Comparison of ENCODE assay signal across 30 cellular contexts in the genomic region with DNA sequence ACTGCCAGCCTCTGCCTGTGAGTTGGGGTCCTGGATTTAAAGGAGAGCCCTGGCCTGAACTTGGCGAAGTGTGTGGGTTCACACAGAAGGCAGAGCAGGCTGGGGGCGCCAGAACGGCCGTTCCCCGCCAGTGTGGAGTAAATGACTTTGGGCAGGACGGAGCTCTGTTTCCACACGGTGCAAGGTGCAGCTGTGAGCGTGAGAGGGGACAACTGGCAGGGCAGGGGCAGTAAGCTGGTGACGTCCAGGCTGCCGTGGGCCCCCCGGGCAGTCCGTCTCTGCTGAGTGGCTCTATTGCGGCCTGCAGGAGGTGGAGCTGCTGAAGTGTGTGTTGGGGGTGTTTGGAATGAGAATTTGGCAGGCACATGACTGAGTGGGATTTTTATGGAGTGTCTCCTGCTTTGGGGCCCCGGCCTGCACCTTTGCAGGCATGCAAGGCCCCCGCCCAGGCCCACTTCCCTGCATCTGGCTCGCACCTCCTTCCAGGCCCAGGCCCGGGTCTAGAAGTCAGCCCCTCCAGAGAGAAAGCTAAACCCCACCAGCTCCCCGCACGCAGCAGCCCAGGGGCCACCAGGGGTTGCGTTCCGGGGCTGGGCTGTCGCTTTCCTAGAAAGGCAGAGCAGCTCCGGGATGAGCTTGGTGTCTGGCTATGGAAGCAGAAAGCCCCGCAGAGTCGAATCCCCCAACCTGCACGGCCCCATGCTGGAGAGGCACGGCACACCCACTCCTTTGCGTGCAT.
"Had no signal": no experiment of that assay in that cellular context is flagged by ENCODE, and none has a peak within 500 bp of the region (broad histone marks: within the 10 kb centered on the region; RNA-seq: fewer than 3 reads in every experiment).

No MANE protein-coding gene starts in this region.

- H3K27me3 ChIP-seq: adrenal gland, ascending aorta, breast epithelium, cardiac muscle cell, colonic mucosa had no signal

- H3K27me3 Mint-ChIP-seq: activated CD4-positive, alpha-beta memory T cell treated with anti-CD3 and anti-CD28 coated beads for 36 hours; activated CD4-positive, alpha-beta T cell treated with anti-CD3 and anti-CD28 coated beads, Interleukin-2, amount 10 ng/mL, durations not matched to agents 24 days and 14 days; activated CD8-positive, alpha-beta memory T cell treated with anti-CD3 and anti-CD28 coated beads, Interleukin-2, amount 10 ng/mL, durations not matched to agents 7 days and 5 days; activated naive CD8-positive, alpha-beta T cell treated with anti-CD3 and anti-CD28 coated beads for 36 hours; activated naive CD8-positive, alpha-beta T cell treated with anti-CD3 and anti-CD28 coated beads, Interleukin-2, amount 50 U/mL, for 24 hours had no signal

- H3K27ac Mint-ChIP-seq: activated CD4-positive, alpha-beta memory T cell treated with anti-CD3 and anti-CD28 coated beads for 36 hours; activated CD4-positive, alpha-beta T cell treated with anti-CD3 and anti-CD28 coated beads for 36 hours; activated CD4-positive, alpha-beta T cell treated with anti-CD3 and anti-CD28 coated beads, Interleukin-2, amount 10 ng/mL, durations not matched to agents 24 days and 14 days; activated CD8-positive, alpha-beta memory T cell treated with anti-CD3 and anti-CD28 coated beads, Interleukin-2, amount 10 ng/mL, durations not matched to agents 7 days and 5 days; activated CD8-positive, alpha-beta T cell treated with anti-CD3 and anti-CD28 coated beads, Interleukin-2, amount 10 ng/mL, durations not matched to agents 7 days and 5 days; activated naive CD4-positive, alpha-beta T cell treated with anti-CD3 and anti-CD28 coated beads for 36 hours; activated naive CD4-positive, alpha-beta T cell treated with anti-CD3 and anti-CD28 coated beads, Interleukin-2, amount 50 U/mL, for 24 hours; activated naive CD8-positive, alpha-beta T cell treated with anti-CD3 and anti-CD28 coated beads for 36 hours; activated naive CD8-positive, alpha-beta T cell treated with anti-CD3 and anti-CD28 coated beads, Interleukin-2, amount 50 U/mL, for 24 hours; activated T-helper 1 cell treated with anti-CD3 and anti-CD28 coated beads, Interleukin-12 subunit alpha, Interleukin-12 subunit beta, Interleukin-2, Interleukin-4 antibody, amounts not matched to agents 30 ng/mL and 10 ng/mL and 1 ng/mL, durations not matched to agents 14 hours and 24 hours and 36 hours; activated T-helper 2 cell treated with anti-CD3 and anti-CD28 coated beads, Interferon-gamma antibody, Interleukin-2, Interleukin-4, amounts not matched to agents 10 μg/mL and 5 μg/mL and 100 μg/mL, durations not matched to agents 14 hours and 24 hours and 36 hours; endodermal cell had no signal

- H3K4me3 ChIP-seq: adrenal gland, ascending aorta, breast epithelium, cardiac muscle cell, colonic mucosa had no signal

- H3K27ac ChIP-seq: adrenal gland, ascending aorta, breast epithelium, cardiac muscle cell, colonic mucosa had no signal

- H3K36me3 ChIP-seq: adrenal gland, ascending aorta, breast epithelium, cardiac muscle cell, colonic mucosa had no signal

- H3K4me1 ChIP-seq: breast epithelium, colonic mucosa had no signal

- H3K36me3 Mint-ChIP-seq: activated CD4-positive, alpha-beta memory T cell treated with anti-CD3 and anti-CD28 coated beads for 36 hours; activated CD8-positive, alpha-beta memory T cell treated with anti-CD3 and anti-CD28 coated beads, Interleukin-2, amount 10 ng/mL, durations not matched to agents 7 days and 5 days; activated naive CD4-positive, alpha-beta T cell treated with anti-CD3 and anti-CD28 coated beads, Interleukin-2, amount 50 U/mL, for 24 hours; activated naive CD8-positive, alpha-beta T cell treated with anti-CD3 and anti-CD28 coated beads for 36 hours; brain had no signal

- H3K9me3 Mint-ChIP-seq: activated naive CD4-positive, alpha-beta T cell treated with anti-CD3 and anti-CD28 coated beads, Interleukin-2, amount 50 U/mL, for 24 hours had no signal

- H3K9me3 ChIP-seq: adrenal gland, ascending aorta, breast epithelium, colonic mucosa had no signal

- H3K4me3 Mint-ChIP-seq: activated CD4-positive, alpha-beta memory T cell treated with anti-CD3 and anti-CD28 coated beads for 36 hours; activated CD4-positive, alpha-beta T cell treated with anti-CD3 and anti-CD28 coated beads for 36 hours; activated CD4-positive, alpha-beta T cell treated with anti-CD3 and anti-CD28 coated beads, Interleukin-2, amount 10 ng/mL, durations not matched to agents 24 days and 14 days; activated CD8-positive, alpha-beta memory T cell treated with anti-CD3 and anti-CD28 coated beads, Interleukin-2, amount 10 ng/mL, durations not matched to agents 7 days and 5 days; activated CD8-positive, alpha-beta T cell treated with anti-CD3 and anti-CD28 coated beads, Interleukin-2, amount 10 ng/mL, durations not matched to agents 7 days and 5 days; activated naive CD4-positive, alpha-beta T cell treated with anti-CD3 and anti-CD28 coated beads for 36 hours; activated naive CD4-positive, alpha-beta T cell treated with anti-CD3 and anti-CD28 coated beads, Interleukin-2, amount 50 U/mL, for 24 hours; activated naive CD8-positive, alpha-beta T cell treated with anti-CD3 and anti-CD28 coated beads for 36 hours; activated naive CD8-positive, alpha-beta T cell treated with anti-CD3 and anti-CD28 coated beads, Interleukin-2, amount 50 U/mL, for 24 hours; activated T-helper 1 cell treated with anti-CD3 and anti-CD28 coated beads, Interleukin-12 subunit alpha, Interleukin-12 subunit beta, Interleukin-2, Interleukin-4 antibody, amounts not matched to agents 30 ng/mL and 10 ng/mL and 1 ng/mL, durations not matched to agents 14 hours and 24 hours and 36 hours; brain; endodermal cell had no signal

- ATAC-seq: activated CD4-positive, alpha-beta T cell treated with anti-CD3 and anti-CD28 coated beads for 36 hours; activated CD8-positive, alpha-beta memory T cell treated with anti-CD3 and anti-CD28 coated beads, Interleukin-2, amount 10 ng/mL, durations not matched to agents 7 days and 5 days; activated CD8-positive, alpha-beta T cell treated with anti-CD3 and anti-CD28 coated beads, Interleukin-2, amount 10 ng/mL, durations not matched to agents 7 days and 5 days; activated naive CD8-positive, alpha-beta T cell treated with anti-CD3 and anti-CD28 coated beads, Interleukin-2, amount 50 U/mL, for 24 hours; esophagus mucosa had no signal

- H3K4me1 Mint-ChIP-seq: activated CD4-positive, alpha-beta T cell treated with anti-CD3 and anti-CD28 coated beads for 36 hours; activated CD4-positive, alpha-beta T cell treated with anti-CD3 and anti-CD28 coated beads, Interleukin-2, amount 10 ng/mL, durations not matched to agents 24 days and 14 days; activated CD8-positive, alpha-beta memory T cell treated with anti-CD3 and anti-CD28 coated beads, Interleukin-2, amount 10 ng/mL, durations not matched to agents 7 days and 5 days; activated naive CD4-positive, alpha-beta T cell treated with anti-CD3 and anti-CD28 coated beads, Interleukin-2, amount 50 U/mL, for 24 hours; activated naive CD8-positive, alpha-beta T cell treated with anti-CD3 and anti-CD28 coated beads, Interleukin-2, amount 50 U/mL, for 24 hours; endodermal cell had no signal

- DNase-seq: activated CD4-positive, alpha-beta memory T cell treated with anti-CD3 and anti-CD28 coated beads for 36 hours; activated CD4-positive, alpha-beta T cell treated with anti-CD3 and anti-CD28 coated beads for 36 hours; activated CD4-positive, alpha-beta T cell treated with anti-CD3 and anti-CD28 coated beads, Interleukin-2, amount 10 ng/mL, durations not matched to agents 24 days and 14 days; activated CD4-positive, CD25-positive, alpha-beta regulatory T cell; activated CD4-positive, CD25-positive, alpha-beta regulatory T cell treated with anti-CD3 and anti-CD28 coated beads, Interleukin-2, amount 50 U/mL, for 72 hours; activated CD8-positive, alpha-beta memory T cell treated with anti-CD3 and anti-CD28 coated beads, Interleukin-2, amount 10 ng/mL, durations not matched to agents 7 days and 5 days; activated CD8-positive, alpha-beta memory T cell treated with anti-CD3 and anti-CD28 coated beads, Interleukin-2, amount 50 U/mL, for 4 hours; activated CD8-positive, alpha-beta T cell treated with anti-CD3 and anti-CD28 coated beads, Interleukin-2, amount 10 ng/mL, durations not matched to agents 7 days and 5 days; activated effector memory CD4-positive, alpha-beta T cell treated with anti-CD3 and anti-CD28 coated beads, Interleukin-2, amount 50 U/mL, for 16 hours; activated naive CD4-positive, alpha-beta T cell treated with anti-CD3 and anti-CD28 coated beads for 36 hours; activated naive CD8-positive, alpha-beta T cell treated with anti-CD3 and anti-CD28 coated beads for 36 hours; activated naive CD8-positive, alpha-beta T cell treated with anti-CD3 and anti-CD28 coated beads, Interleukin-2, amount 50 U/mL, for 24 hours; activated T-cell treated with anti-CD3 and anti-CD28 coated beads, Interleukin-2, amount 50 U/mL, for 1 hour; activated T-cell treated with anti-CD3 and anti-CD28 coated beads, Interleukin-2, amount 50 U/mL, for 48 hours; adrenal gland; amygdala; central memory CD4-positive, alpha-beta T cell; cerebellar nuclear complex; colonic mucosa; effector memory CD4-positive, alpha-beta T cell; endodermal cell; foreskin fibroblast had no signal
